ENCODE assay signal across 8 cellular contexts in the genomic region with DNA sequence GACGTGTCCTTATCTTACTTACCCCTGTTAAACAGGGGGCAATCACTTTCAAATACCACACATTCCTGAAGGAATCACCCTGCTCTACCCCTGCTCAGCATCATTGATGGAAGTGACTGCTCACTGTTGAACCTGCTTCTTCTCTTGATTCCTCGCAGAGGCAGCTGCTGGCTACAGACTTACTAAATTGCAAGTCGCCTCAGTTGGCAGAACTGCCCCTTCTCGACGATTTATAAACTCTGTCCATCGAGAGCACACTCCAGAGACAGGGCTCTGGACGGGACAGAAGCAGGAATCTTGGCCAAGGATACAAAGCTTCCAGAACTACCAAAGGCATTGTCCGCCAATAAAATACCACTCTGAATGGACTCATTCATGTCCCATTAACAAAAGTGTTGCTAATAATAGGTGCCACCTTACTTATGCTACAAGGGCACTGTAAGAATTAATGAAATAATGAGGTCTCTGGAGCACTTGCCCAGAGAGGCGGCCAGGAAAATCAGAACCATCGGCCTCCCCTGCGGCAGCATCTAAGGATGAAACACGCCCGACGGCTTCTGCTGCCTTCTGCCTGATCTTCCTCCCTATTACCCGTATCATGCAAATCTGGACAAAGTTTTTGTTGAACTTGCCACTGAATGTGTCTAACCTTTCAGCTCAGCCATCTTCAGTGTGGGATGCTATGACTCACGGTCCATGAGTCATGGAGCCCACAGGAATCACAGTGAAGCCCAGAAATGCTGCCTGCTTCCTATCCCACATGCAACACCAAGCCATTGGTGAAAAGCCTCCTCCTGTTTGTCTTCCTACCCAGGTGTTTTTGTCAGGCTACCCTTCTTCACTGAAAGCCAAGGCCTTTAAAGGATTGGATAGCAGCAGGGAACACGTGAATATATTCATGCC.
DNase-seq lines count a peak whose midpoint lies in the region; ATAC-seq and TF ChIP-seq lines count a peak whose summit lies in the region.

No MANE protein-coding gene starts in this region.

- H3K36me3 Mint-ChIP-seq in chondrocyte (ENCODE audit: low read depth), result no peaks in the 10 kb centered on the region
- H3K36me3 Mint-ChIP-seq in CD4-positive, alpha-beta memory T cell, result no peaks in the 10 kb centered on the region

- H3K27me3 ChIP-seq in muscle layer of duodenum (ENCODE audit: low read depth, low read length), result no peaks in the 10 kb centered on the region
- H3K27me3 ChIP-seq in CD4-positive, alpha-beta memory T cell (ENCODE audit: insufficient read depth, low read length), result no peaks in the 10 kb centered on the region

- H3K4me1 ChIP-seq in muscle layer of duodenum (ENCODE audit: control insufficient read depth in 1 of 2, insufficient read depth in 2 of 2, low read length in 2 of 2), result peaks cover 6 to 18% of the 10 kb centered on the region in 2 donors
- H3K4me1 ChIP-seq in CD4-positive, alpha-beta memory T cell (ENCODE audit: insufficient read depth, low read length), result no peaks in the 10 kb centered on the region

- no peaks in the 10 kb centered on the region for H3K36me3 ChIP-seq in muscle layer of duodenum (ENCODE audit: control insufficient read depth in 1 of 2, insufficient read depth in 2 of 2, low read length in 2 of 2)
- H3K36me3 ChIP-seq in CD4-positive, alpha-beta memory T cell (ENCODE audit: insufficient read depth, low read length), result no peaks in the 10 kb centered on the region

- intact Hi-C loops in CD4-positive, alpha-beta memory T cell (cut with micrococcal nuclease), result no loop called here

- POLR2A ChIA-PET in CD4-positive, alpha-beta memory T cell (lab: Charles Lee; ENCODE audit: partially characterized antibody), result no interaction called here

- peaks cover 24% of the 10 kb centered on the region for H3K4me1 Mint-ChIP-seq in chondrocyte (ENCODE audit: low read depth)
- peaks cover 11% of the 10 kb centered on the region for H3K4me1 Mint-ChIP-seq in stimulated activated naive CD8-positive, alpha-beta T cell treated with anti-CD3 and anti-CD28 coated beads, Interleukin-15, amount 100 ng/mL, for 72 hours
- no peaks in the 10 kb centered on the region for H3K4me1 Mint-ChIP-seq in CD4-positive, alpha-beta memory T cell

- H3K4me3 Mint-ChIP-seq in chondrocyte (ENCODE audit: unreplicated experiment), result no peak overlapping the region
- peak overlapping the region in 1 of 2 donors; percentile 4 for H3K4me3 Mint-ChIP-seq in stimulated activated naive CD8-positive, alpha-beta T cell treated with anti-CD3 and anti-CD28 coated beads, Interleukin-15, amount 100 ng/mL, for 72 hours
- no peak overlapping the region for H3K4me3 Mint-ChIP-seq in CD4-positive, alpha-beta memory T cell

- DNase-seq in COLO668 (lab: John Stamatoyannopoulos, UW; ENCODE audit: unreplicated experiment) (peak; percentile 37), NCI-H446 (lab: John Stamatoyannopoulos, UW) (peak; percentile 57 to 83), chondrocyte (ENCODE audit: low spot score) (no peak), NCI-H187 treated with DMSO at 0.1 percent for 48 hours (lab: John Stamatoyannopoulos, UW) (no peak)
- DNase-seq in stimulated activated naive CD8-positive, alpha-beta T cell treated with anti-CD3 and anti-CD28 coated beads, Interleukin-15, amount 100 ng/mL, for 72 hours, result peak in 1 of 2 donors; percentile 31
- DNase-seq in CD4-positive, alpha-beta memory T cell, result no peak

- no peaks in the 10 kb centered on the region for H3K9me3 Mint-ChIP-seq in chondrocyte (ENCODE audit: low read depth)
- H3K9me3 Mint-ChIP-seq in stimulated activated naive CD8-positive, alpha-beta T cell treated with anti-CD3 and anti-CD28 coated beads, Interleukin-15, amount 100 ng/mL, for 72 hours, result no peaks in the 10 kb centered on the region
- peaks cover 0 to 4% (median 0%) of the 10 kb centered on the region in 8 donors for H3K9me3 Mint-ChIP-seq in CD4-positive, alpha-beta memory T cell

- ATAC-seq in stimulated activated naive CD8-positive, alpha-beta T cell treated with anti-CD3 and anti-CD28 coated beads, Interleukin-15, amount 100 ng/mL, for 72 hours, result peak; percentile 75
- ATAC-seq in HG03139 (IDR thresholded peaks at IDR 0.05; ENCODE audit: unreplicated experiment), result no peak

- H3K27ac ChIP-seq in muscle layer of duodenum (ENCODE audit: low read length), result peak overlapping the region; percentile 34
- H3K27ac ChIP-seq in CD4-positive, alpha-beta memory T cell (ENCODE audit: low read depth, low read length), result no peak overlapping the region

- no peaks in the 10 kb centered on the region for H3K27me3 Mint-ChIP-seq in chondrocyte (ENCODE audit: low read depth)
- H3K27me3 Mint-ChIP-seq in stimulated activated naive CD8-positive, alpha-beta T cell treated with anti-CD3 and anti-CD28 coated beads, Interleukin-15, amount 100 ng/mL, for 72 hours, result no peaks in the 10 kb centered on the region
- H3K27me3 Mint-ChIP-seq in CD4-positive, alpha-beta memory T cell, result peaks cover 1 to 3% of the 10 kb centered on the region in 2 donors

- no peak for TF ChIP-seq CTCF in chondrocyte (IDR thresholded peaks at IDR 0.05)

- CTCF ChIA-PET in CD4-positive, alpha-beta memory T cell (lab: Charles Lee; ENCODE audit: partially characterized antibody), result no interaction called here

- peak overlapping the region; percentile 66 for H3K27ac Mint-ChIP-seq in chondrocyte (ENCODE audit: unreplicated experiment)
- no peak overlapping the region for H3K27ac Mint-ChIP-seq in stimulated activated naive CD8-positive, alpha-beta T cell treated with anti-CD3 and anti-CD28 coated beads, Interleukin-15, amount 100 ng/mL, for 72 hours
- peak overlapping the region in 1 of 7 donors; percentile 22 for H3K27ac Mint-ChIP-seq in CD4-positive, alpha-beta memory T cell

- no peak overlapping the region for H3K4me3 ChIP-seq in muscle layer of duodenum (ENCODE audit: low read depth in 1 of 2, low read length in 2 of 2)
- H3K4me3 ChIP-seq in CD4-positive, alpha-beta memory T cell (ENCODE audit: low read length in 2 of 2), result no peak overlapping the region

- no peaks in the 10 kb centered on the region for H3K9me3 ChIP-seq in muscle layer of duodenum (ENCODE audit: control insufficient read depth in 1 of 2, low read length in 2 of 2)
- H3K9me3 ChIP-seq in CD4-positive, alpha-beta memory T cell (ENCODE audit: control insufficient read depth in 1 of 2, low read length in 2 of 2), result no peaks in the 10 kb centered on the region

Comparison
In these comparisons a context has a peak if more than half of its experiments do, and no peak if none do; other contexts are left out.
1. DNase-seq: peak in COLO668 (single experiment) and NCI-H446 (2 of 2); none in chondrocyte (single experiment), NCI-H187 treated with DMSO at 0.1 percent for 48 hours (single experiment) and CD4-positive, alpha-beta memory T cell (0 of 5).